9 cellular contexts compared by ENCODE assay signal in the genomic region with DNA sequence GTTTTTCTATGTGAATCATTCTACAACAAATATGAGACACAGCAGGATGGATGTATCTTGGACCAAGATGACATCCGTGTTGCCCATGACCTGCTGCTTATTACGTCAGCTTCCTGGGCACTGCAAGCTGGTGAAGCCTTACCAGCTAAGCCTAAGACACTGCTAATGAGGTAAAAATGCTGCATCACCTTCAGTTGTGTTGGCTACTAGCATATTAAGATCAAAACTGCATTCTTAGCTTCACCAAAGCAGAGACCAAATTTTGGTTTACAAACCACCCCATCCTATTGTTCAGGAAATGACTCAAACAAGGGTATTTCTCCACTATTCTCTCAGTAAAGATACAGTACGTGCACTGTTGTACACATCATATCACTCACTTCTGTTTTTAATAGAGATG. TPM values are rescaled to one million over a fixed set of nuclear protein-coding genes. Genes with fewer than 3 reads are reported as not detected.
DNase-seq lines count a peak whose midpoint lies in the region; ATAC-seq and TF ChIP-seq lines count a peak whose summit lies in the region.
"Had no signal": no experiment of that assay in that cellular context is flagged by ENCODE, and none has a peak within 500 bp of the region (broad histone marks: within the 10 kb centered on the region; RNA-seq: fewer than 3 reads in every experiment).

No MANE protein-coding gene starts in this region.

- peak; percentile 24 for DNase-seq in activated T-cell treated with anti-CD3 and anti-CD28 coated beads, Interleukin-2, amount 50 U/mL, for 4 hours
- DNase-seq in smooth muscle cell (lab: John Stamatoyannopoulos, UW; ENCODE audit: unreplicated experiment) = no peak
- no peak for DNase-seq in sigmoid colon
- no peak for DNase-seq in NCI-H1417 treated with DMSO at 0.1 percent for 48 hours (lab: John Stamatoyannopoulos, UW)
- no peak for DNase-seq in iPS-NIHi7 (ENCODE audit: extremely low spot score)

- no peaks in the 10 kb centered on the region for H3K36me3 Mint-ChIP-seq in activated T-cell treated with anti-CD3 and anti-CD28 coated beads, Interleukin-2, amount 50 U/mL, for 4 hours (ENCODE audit: insufficient read depth)

- H3K4me1 ChIP-seq in BLaER1 treated with 17β-estradiol and CSF1 and Interleukin-3, amounts not matched to agents 10 nM and 100 nM = peaks cover 81 to 96% (median 86%) of the 10 kb centered on the region in 10 experiments
- peaks cover 28% of the 10 kb centered on the region for H3K4me1 ChIP-seq in smooth muscle cell (ENCODE audit: low read depth)
- H3K4me1 ChIP-seq in sigmoid colon = peaks cover 0 to 9% (median 5%) of the 10 kb centered on the region in 4 donors

- H3K4me2 ChIP-seq in BLaER1 treated with 17β-estradiol and CSF1 and Interleukin-3, amounts not matched to agents 10 nM and 100 nM = peak overlapping the region; percentile 91 to 99 (median 95)
- peak overlapping the region; percentile 1 for H3K4me2 ChIP-seq in smooth muscle cell

- peak overlapping the region; percentile 0 to 69 (median 47); a peak in 19 of 22 replicates for H3K9ac ChIP-seq in BLaER1 treated with 17β-estradiol and CSF1 and Interleukin-3, amounts not matched to agents 10 nM and 100 nM
- no peak overlapping the region for H3K9ac ChIP-seq in smooth muscle cell (ENCODE audit: low read depth)

- ATAC-seq in GM21360 (IDR thresholded peaks at IDR 0.05; ENCODE audit: unreplicated experiment) (peak; percentile 72), HG03565 (IDR thresholded peaks at IDR 0.05; ENCODE audit: unreplicated experiment) (peak; percentile 83)
- ATAC-seq in activated T-cell treated with anti-CD3 and anti-CD28 coated beads, Interleukin-2, amount 50 U/mL, for 4 hours = peak; percentile 93 to 94

- H3K4me3 Mint-ChIP-seq in activated T-cell treated with anti-CD3 and anti-CD28 coated beads, Interleukin-2, amount 50 U/mL, for 4 hours = no peak overlapping the region

- peaks cover 0 to 14% (median 8%) of the 10 kb centered on the region in 11 experiments; a peak in 14 of 22 replicates for H3K9me3 ChIP-seq in BLaER1 treated with 17β-estradiol and CSF1 and Interleukin-3, amounts not matched to agents 10 nM and 100 nM (replicated peaks in 1 of 11)
- H3K9me3 ChIP-seq in smooth muscle cell (replicated peaks; ENCODE audit: low read depth) (no peaks in the 10 kb centered on the region), sigmoid colon (no peaks in the 10 kb centered on the region)
- H3K9me3 ChIP-seq: adrenal gland had no signal

- peaks cover 4% of the 10 kb centered on the region for H3K9me3 Mint-ChIP-seq in activated T-cell treated with anti-CD3 and anti-CD28 coated beads, Interleukin-2, amount 50 U/mL, for 4 hours

- H3K79me2 ChIP-seq in smooth muscle cell (ENCODE audit: low read depth) = peaks cover 56% of the 10 kb centered on the region

- no peak overlapping the region for H2AFZ ChIP-seq in smooth muscle cell (ENCODE audit: low read depth)

- H3K27me3 ChIP-seq in BLaER1 treated with 17β-estradiol and CSF1 and Interleukin-3, amounts not matched to agents 10 nM and 100 nM = no peaks in the 10 kb centered on the region
- no peaks in the 10 kb centered on the region for H3K27me3 ChIP-seq in smooth muscle cell (ENCODE audit: low read depth)
- H3K27me3 ChIP-seq in sigmoid colon = no peaks in the 10 kb centered on the region
- H3K27me3 ChIP-seq: adrenal gland had no signal

- no peaks in the 10 kb centered on the region for H3K27me3 Mint-ChIP-seq in activated T-cell treated with anti-CD3 and anti-CD28 coated beads, Interleukin-2, amount 50 U/mL, for 4 hours (ENCODE audit: low read depth)

- TF ChIP-seq EP300 in sigmoid colon (IDR thresholded peaks at IDR 0.05) = no peak

- H3K4me1 Mint-ChIP-seq in activated T-cell treated with anti-CD3 and anti-CD28 coated beads, Interleukin-2, amount 50 U/mL, for 4 hours (ENCODE audit: low read depth) = peaks cover 45% of the 10 kb centered on the region

- peaks cover 24% of the 10 kb centered on the region for H3F3A ChIP-seq in smooth muscle cell (ENCODE audit: low read depth)

- no peak for TF ChIP-seq POLR2A in sigmoid colon (IDR thresholded peaks at IDR 0.05)

- no peaks in the 10 kb centered on the region; a peak in 2 of 22 replicates for H4K20me1 ChIP-seq in BLaER1 treated with 17β-estradiol and CSF1 and Interleukin-3, amounts not matched to agents 10 nM and 100 nM
- no peaks in the 10 kb centered on the region for H4K20me1 ChIP-seq in smooth muscle cell (ENCODE audit: low read depth)

- peak overlapping the region; percentile 11 to 95 (median 91); a peak in 21 of 22 replicates for H3K27ac ChIP-seq in BLaER1 treated with 17β-estradiol and CSF1 and Interleukin-3, amounts not matched to agents 10 nM and 100 nM
- H3K27ac ChIP-seq in smooth muscle cell (ENCODE audit: low read depth) = peak overlapping the region; percentile 87
- H3K27ac ChIP-seq in sigmoid colon = no peak overlapping the region

- H3K4me3 ChIP-seq in BLaER1 treated with 17β-estradiol and CSF1 and Interleukin-3, amounts not matched to agents 10 nM and 100 nM = no peak overlapping the region
- H3K4me3 ChIP-seq in smooth muscle cell = no peak overlapping the region
- H3K4me3 ChIP-seq in sigmoid colon = no peak overlapping the region
- H3K4me3 ChIP-seq: adrenal gland had no signal

- peaks cover 0 to 8% (median 3%) of the 10 kb centered on the region in 11 experiments; a peak in 6 of 22 replicates for H3K36me3 ChIP-seq in BLaER1 treated with 17β-estradiol and CSF1 and Interleukin-3, amounts not matched to agents 10 nM and 100 nM
- H3K36me3 ChIP-seq in smooth muscle cell (ENCODE audit: low read depth) (no peaks in the 10 kb centered on the region), sigmoid colon (no peaks in the 10 kb centered on the region)
- H3K36me3 ChIP-seq: adrenal gland had no signal

- 55% methylated on average over 3 of the region's 3 CpGs for WGBS in smooth muscle cell (ENCODE audit: low lambda C conversion rate)
- 58 to 86% methylated on average over 3 of the region's 3 CpGs for WGBS in sigmoid colon, 2 donors

- no peak for TF ChIP-seq CTCF in smooth muscle cell (IDR thresholded peaks at IDR 0.05; ENCODE audit: borderline replicate concordance, insufficient read depth, poor library complexity, severe bottlenecking)
- no peak for TF ChIP-seq CTCF in sigmoid colon (IDR thresholded peaks at IDR 0.05)

- intact Hi-C loops in sigmoid colon (cut with DNase I) = no loop called here

RNA-seq across cellular contexts. Expression of a gene that starts 50.3 kb away (rescaled TPM):
- 1 to 10 TPM in 1 of 3 donors, under 1 TPM in 2; 0.60 to 1.0 (median 0.73) TPM for total RNA-seq in activated T-cell treated with anti-CD3 and anti-CD28 coated beads, Interleukin-2, amount 50 U/mL, for 4 hours
- 12.4 and 12.6 TPM in 2 replicates for total RNA-seq in smooth muscle cell
- polyA plus RNA-seq in smooth muscle cell = 4.9 and 5.3 TPM in 2 replicates
- 10 to 100 TPM in 1 of 4 donors, 1 to 10 TPM in 3; 5.0 to 16.3 (median 7.6) TPM for total RNA-seq in sigmoid colon
- 1 to 10 TPM; 3.5 to 5.4 (median 4.2) TPM for polyA plus RNA-seq in sigmoid colon

Comparison
In these comparisons a context has a peak if more than half of its experiments do, and no peak if none do; other contexts are left out.
1. H3K27ac ChIP-seq: peak in BLaER1 treated with 17β-estradiol and CSF1 and Interleukin-3, amounts not matched to agents 10 nM and 100 nM (11 of 11) and smooth muscle cell (single experiment); none in sigmoid colon (0 of 4).
2. Peak in every context shown above with its lines, with median percentiles within 50 percentile points of each other: ATAC-seq.